Comparison of ENCODE assay signal across 8 cellular contexts in the genomic region with DNA sequence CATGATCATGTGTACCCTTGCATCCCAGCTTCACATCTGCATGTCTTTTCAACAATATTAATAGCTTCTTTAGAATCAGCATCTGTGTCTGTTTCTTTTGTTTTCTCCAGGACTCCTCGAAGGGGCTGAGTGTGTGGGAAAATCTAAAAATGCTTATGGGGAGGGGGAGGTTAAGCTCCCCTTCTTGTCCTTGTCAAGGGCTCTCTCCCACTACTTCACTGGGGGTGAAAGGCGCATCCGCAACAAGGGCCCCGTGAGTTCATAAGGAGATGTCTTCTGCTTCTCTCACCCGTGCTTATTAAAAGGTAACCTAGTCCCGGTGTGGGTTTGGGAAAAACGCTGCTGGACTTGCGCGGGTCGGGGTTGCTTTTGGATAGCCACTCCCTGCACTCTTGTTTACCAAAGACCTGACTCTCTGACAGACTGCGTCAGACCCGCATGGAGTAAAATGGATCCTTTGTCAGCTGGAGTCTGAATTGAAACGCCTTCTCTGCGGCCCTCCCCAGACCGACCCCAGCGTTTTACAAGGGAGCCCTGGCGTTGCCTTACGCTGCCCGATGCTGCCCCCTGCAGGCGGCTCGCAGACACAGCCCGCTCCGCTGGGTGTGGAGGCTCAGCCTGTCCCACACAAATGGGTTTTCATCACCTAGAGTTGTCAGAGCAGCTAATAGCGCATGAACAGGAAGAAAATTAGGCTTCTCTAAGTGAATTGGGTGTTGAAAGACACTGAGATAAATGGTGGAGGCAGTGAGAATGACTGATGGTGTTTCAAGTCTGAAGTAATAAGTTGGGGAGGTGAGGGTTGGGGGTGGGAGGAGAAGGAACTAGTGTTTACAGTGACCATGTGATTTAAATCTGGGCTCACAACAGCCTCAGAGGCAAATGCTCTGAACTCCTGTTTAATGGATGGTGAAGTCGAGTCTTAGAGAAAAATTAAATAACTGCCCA. TPM values are rescaled to one million over a fixed set of nuclear protein-coding genes. Genes with fewer than 3 reads are reported as not detected.
DNase-seq lines count a peak whose midpoint lies in the region; ATAC-seq and TF ChIP-seq lines count a peak whose summit lies in the region.

No MANE protein-coding gene starts in this region.

- H3K9me3 ChIP-seq in Karpas-422 (ENCODE audit: low read length) (no peaks in the 10 kb centered on the region), Peyer's patch (no peaks in the 10 kb centered on the region)

- H3K36me3 ChIP-seq in Karpas-422 (ENCODE audit: insufficient read depth, low read length) (no peaks in the 10 kb centered on the region), Peyer's patch (no peaks in the 10 kb centered on the region)

- no peaks in the 10 kb centered on the region for H3K79me2 ChIP-seq in Karpas-422 (ENCODE audit: low read length)

- H3K27ac ChIP-seq in Karpas-422 (ENCODE audit: low read length): no peak overlapping the region
- no peak overlapping the region for H3K27ac ChIP-seq in Peyer's patch

- H3K27me3 ChIP-seq in Karpas-422 (ENCODE audit: low read length) (no peaks in the 10 kb centered on the region), Peyer's patch (no peaks in the 10 kb centered on the region)

- no peak overlapping the region for H3K4me2 ChIP-seq in Karpas-422 (ENCODE audit: low read depth, low read length, poor library complexity, severe bottlenecking)

- H4K20me1 ChIP-seq in Karpas-422 (ENCODE audit: insufficient read depth, low read depth, low read length): no peaks in the 10 kb centered on the region

- peak; percentile 84 for DNase-seq in DMS153 (lab: John Stamatoyannopoulos, UW)
- DNase-seq in Karpas-422: peak; percentile 92
- peak; percentile 84 to 95 (median 88) for DNase-seq in Peyer's patch
- peak; percentile 81 for DNase-seq in activated T-helper 1 cell treated with anti-CD3 and anti-CD28 coated beads, Interleukin-12 subunit alpha, Interleukin-12 subunit beta, Interleukin-2, Interleukin-4 antibody, amounts not matched to agents 30 ng/mL and 10 ng/mL and 1 ng/mL, durations not matched to agents 14 hours and 24 hours and 36 hours (ENCODE audit: low spot score)
- peak; percentile 87 for DNase-seq in fibroblast of mammary gland (ENCODE audit: low read depth)
- DNase-seq in stimulated activated naive CD8-positive, alpha-beta T cell treated with anti-CD3 and anti-CD28 coated beads, Interleukin-15, Interleukin-2, amounts not matched to agents 100 U/mL and 50 U/mL, for 24 hours: peak; percentile 96

- no peaks in the 10 kb centered on the region for H3K9me2 ChIP-seq in Karpas-422 (replicated peaks; ENCODE audit: insufficient read depth, low read length)

- no peak overlapping the region for H3K9ac ChIP-seq in Karpas-422 (ENCODE audit: low read length)

- H2AFZ ChIP-seq in Karpas-422 (ENCODE audit: low read length): no peak overlapping the region

- H3K4me1 ChIP-seq in Karpas-422 (ENCODE audit: low read length) (no peaks in the 10 kb centered on the region), Peyer's patch (peaks cover 0 to 16% (median 4%) of the 10 kb centered on the region in 4 donors)

- peaks cover 64% of the 10 kb centered on the region for H3K4me1 Mint-ChIP-seq in activated T-helper 1 cell treated with anti-CD3 and anti-CD28 coated beads, Interleukin-12 subunit alpha, Interleukin-12 subunit beta, Interleukin-2, Interleukin-4 antibody, amounts not matched to agents 30 ng/mL and 10 ng/mL and 1 ng/mL, durations not matched to agents 14 hours and 24 hours and 36 hours (ENCODE audit: low read depth)
- peaks cover 29% of the 10 kb centered on the region for H3K4me1 Mint-ChIP-seq in nephron

- no peak for TF ChIP-seq POLR2A in Peyer's patch (IDR thresholded peaks at IDR 0.05)

- H3K36me3 Mint-ChIP-seq in activated T-helper 1 cell treated with anti-CD3 and anti-CD28 coated beads, Interleukin-12 subunit alpha, Interleukin-12 subunit beta, Interleukin-2, Interleukin-4 antibody, amounts not matched to agents 30 ng/mL and 10 ng/mL and 1 ng/mL, durations not matched to agents 14 hours and 24 hours and 36 hours (ENCODE audit: low read depth): no peaks in the 10 kb centered on the region
- no peaks in the 10 kb centered on the region for H3K36me3 Mint-ChIP-seq in nephron (ENCODE audit: low read depth)

- TF ChIP-seq CTCF in Peyer's patch (IDR thresholded peaks at IDR 0.05): peak; percentile 80 to 98 (median 96)
- TF ChIP-seq CTCF in fibroblast of mammary gland (conservative IDR thresholded peaks at IDR 0.05; ENCODE audit: control insufficient read depth, insufficient read depth, low read depth, low read length): peak; percentile 90
- TF ChIP-seq CTCF in nephron (IDR thresholded peaks at IDR 0.05; ENCODE audit: unreplicated experiment in 3 of 3): peak; percentile 98 to 99 (median 98)

- H3K27me3 Mint-ChIP-seq in activated T-helper 1 cell treated with anti-CD3 and anti-CD28 coated beads, Interleukin-12 subunit alpha, Interleukin-12 subunit beta, Interleukin-2, Interleukin-4 antibody, amounts not matched to agents 30 ng/mL and 10 ng/mL and 1 ng/mL, durations not matched to agents 14 hours and 24 hours and 36 hours (ENCODE audit: insufficient read depth): peaks cover 18% of the 10 kb centered on the region
- H3K27me3 Mint-ChIP-seq in nephron (ENCODE audit: low read depth): peaks cover 14% of the 10 kb centered on the region

- peak overlapping the region; percentile 58 for H3K4me3 Mint-ChIP-seq in activated T-helper 1 cell treated with anti-CD3 and anti-CD28 coated beads, Interleukin-12 subunit alpha, Interleukin-12 subunit beta, Interleukin-2, Interleukin-4 antibody, amounts not matched to agents 30 ng/mL and 10 ng/mL and 1 ng/mL, durations not matched to agents 14 hours and 24 hours and 36 hours
- H3K4me3 Mint-ChIP-seq in nephron: peak overlapping the region; percentile 73 to 80 (median 78)

- intact Hi-C loops in activated T-helper 1 cell treated with anti-CD3 and anti-CD28 coated beads, Interleukin-12 subunit alpha, Interleukin-12 subunit beta, Interleukin-2, Interleukin-4 antibody, amounts not matched to agents 30 ng/mL and 10 ng/mL and 1 ng/mL, durations not matched to agents 14 hours and 24 hours and 36 hours (cut with micrococcal nuclease): loop anchor here (1.0 to 5.0 kb wide), 13 partner anchors 24 to 640 kb away; a partner anchor contains a TSS

- peaks cover 9% of the 10 kb centered on the region for H3K9me3 Mint-ChIP-seq in activated T-helper 1 cell treated with anti-CD3 and anti-CD28 coated beads, Interleukin-12 subunit alpha, Interleukin-12 subunit beta, Interleukin-2, Interleukin-4 antibody, amounts not matched to agents 30 ng/mL and 10 ng/mL and 1 ng/mL, durations not matched to agents 14 hours and 24 hours and 36 hours
- peaks cover 2% of the 10 kb centered on the region for H3K9me3 Mint-ChIP-seq in nephron

- ATAC-seq in GM21737 (IDR thresholded peaks at IDR 0.05; ENCODE audit: unreplicated experiment): peak; percentile 62
- peak; percentile 77 for ATAC-seq in stimulated activated naive CD8-positive, alpha-beta T cell treated with anti-CD3 and anti-CD28 coated beads, Interleukin-15, Interleukin-2, amounts not matched to agents 100 U/mL and 50 U/mL, for 24 hours

- peak overlapping the region; percentile 84 for H3K27ac Mint-ChIP-seq in activated T-helper 1 cell treated with anti-CD3 and anti-CD28 coated beads, Interleukin-12 subunit alpha, Interleukin-12 subunit beta, Interleukin-2, Interleukin-4 antibody, amounts not matched to agents 30 ng/mL and 10 ng/mL and 1 ng/mL, durations not matched to agents 14 hours and 24 hours and 36 hours
- H3K27ac Mint-ChIP-seq in nephron: peak overlapping the region; percentile 46 to 67 (median 65)

- H3K4me3 ChIP-seq in Karpas-422 (ENCODE audit: low read length) (no peak overlapping the region), Peyer's patch (peak overlapping the region in 2 of 4 donors; percentile 32 to 43), fibroblast of mammary gland (ENCODE audit: control insufficient read depth, low read depth, low read length) (peak overlapping the region; percentile 27)

RNA-seq across cellular contexts. Expression of a gene that starts 53.9 kb away (rescaled TPM):
- total RNA-seq in Karpas-422 (2014; rRNA removed; shearing (Covaris generic); ENCODE audit: low replicate concordance): 5.3 and 9.9 TPM in 2 replicates
- total RNA-seq in Peyer's patch: 10 to 100 TPM in 1 of 4 donors, 1 to 10 TPM in 3; 6.3 to 10.7 (median 8.2) TPM
- total RNA-seq in activated T-helper 1 cell treated with anti-CD3 and anti-CD28 coated beads, Interleukin-12 subunit alpha, Interleukin-12 subunit beta, Interleukin-2, Interleukin-4 antibody, amounts not matched to agents 30 ng/mL and 10 ng/mL and 1 ng/mL, durations not matched to agents 14 hours and 24 hours and 36 hours: 59.4 and 61.5 TPM in 2 replicates
